ENCODE assay signal across 8 cellular contexts in the genomic region with DNA sequence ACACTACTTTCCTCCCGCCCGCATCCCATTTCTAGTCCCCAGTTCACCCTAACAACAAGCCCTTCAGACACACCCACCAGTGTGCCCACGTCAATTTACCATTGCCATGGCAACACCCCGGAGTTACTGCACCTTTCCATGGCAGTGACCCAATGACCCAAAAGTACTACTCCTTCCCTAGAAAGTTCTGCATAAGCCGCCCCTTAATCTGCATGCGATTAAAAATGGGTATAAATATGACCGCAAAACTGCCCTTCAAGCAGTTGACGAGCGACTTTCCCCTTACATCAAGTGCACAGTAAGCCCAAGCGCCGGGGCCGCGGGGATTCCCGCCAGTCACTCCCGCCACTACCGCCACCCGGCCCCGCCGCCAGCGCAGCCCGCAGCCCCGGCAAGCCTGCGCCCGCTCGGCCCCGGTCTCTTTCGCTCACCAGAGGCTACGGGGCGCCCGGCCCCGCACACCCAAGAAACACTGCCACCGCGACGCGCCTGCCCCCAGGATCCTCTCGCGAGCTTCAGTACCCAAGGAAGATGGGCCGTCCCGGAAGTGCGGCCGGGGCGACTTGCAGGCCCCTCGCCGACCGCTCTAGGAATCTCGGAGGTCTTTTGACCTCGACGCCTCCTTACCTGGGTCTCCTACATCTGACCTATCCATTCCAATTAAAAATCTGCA. TPM values are rescaled to one million over a fixed set of nuclear protein-coding genes. Genes with fewer than 3 reads are reported as not detected.
DNase-seq lines count a peak whose midpoint lies in the region; ATAC-seq and TF ChIP-seq lines count a peak whose summit lies in the region.

No MANE protein-coding gene starts in this region.

- no peaks in the 10 kb centered on the region for H3K36me3 ChIP-seq in CD8-positive, alpha-beta T cell (ENCODE audit: insufficient read depth, low read length)

- H3K27ac Mint-ChIP-seq in CD8-positive, alpha-beta T cell: peak overlapping the region; percentile 75
- H3K27ac Mint-ChIP-seq in dendritic cell treated with granulocyte-macrophage colony-stimulating factor and Interleukin-4, amounts not matched to agents 40 ng/mL and 50 ng/mL, for 4 days: peak overlapping the region; percentile 48

- H3K36me3 Mint-ChIP-seq in CD8-positive, alpha-beta T cell: peaks cover 41% of the 10 kb centered on the region
- peaks cover 10% of the 10 kb centered on the region for H3K36me3 Mint-ChIP-seq in dendritic cell treated with granulocyte-macrophage colony-stimulating factor and Interleukin-4, amounts not matched to agents 40 ng/mL and 50 ng/mL, for 4 days (ENCODE audit: low read depth)

- no peak for TF ChIP-seq CTCF in CD8-positive, alpha-beta T cell (IDR thresholded peaks at IDR 0.05)

- no peaks in the 10 kb centered on the region for H3K27me3 ChIP-seq in CD8-positive, alpha-beta T cell (ENCODE audit: insufficient read depth, low read length)

- H3K9me3 ChIP-seq in CD8-positive, alpha-beta T cell (ENCODE audit: low read length): peaks cover 11% of the 10 kb centered on the region

- CTCF ChIA-PET in CD8-positive, alpha-beta T cell (lab: Charles Lee): no interaction called here

- peaks cover 20% of the 10 kb centered on the region for H3K4me1 Mint-ChIP-seq in CD8-positive, alpha-beta T cell (ENCODE audit: low read depth)
- H3K4me1 Mint-ChIP-seq in dendritic cell treated with granulocyte-macrophage colony-stimulating factor and Interleukin-4, amounts not matched to agents 40 ng/mL and 50 ng/mL, for 4 days (ENCODE audit: low read depth): peaks cover 12% of the 10 kb centered on the region

- H3K27ac ChIP-seq in CD8-positive, alpha-beta T cell (ENCODE audit: low read depth, low read length): peak overlapping the region; percentile 37

- POLR2A ChIA-PET in CD8-positive, alpha-beta T cell (lab: Charles Lee): interaction anchor here (0.6 to 1.5 kb wide), 6 partner anchors 27 to 175 kb away, joined by 3 to 5 read pairs (median 4); a partner anchor contains a TSS

- H3K4me3 ChIP-seq in CD8-positive, alpha-beta T cell (ENCODE audit: low read depth, low read length): peak overlapping the region; percentile 57

- peak overlapping the region; percentile 82 for H3K4me3 Mint-ChIP-seq in CD8-positive, alpha-beta T cell
- H3K4me3 Mint-ChIP-seq in dendritic cell treated with granulocyte-macrophage colony-stimulating factor and Interleukin-4, amounts not matched to agents 40 ng/mL and 50 ng/mL, for 4 days: peak overlapping the region; percentile 81

- ATAC-seq in CD8-positive, alpha-beta T cell: peak; percentile 74
- ATAC-seq in GM21447 (IDR thresholded peaks at IDR 0.05; ENCODE audit: unreplicated experiment) (peak; percentile 83), HG03175 (IDR thresholded peaks at IDR 0.05; ENCODE audit: unreplicated experiment) (no peak)

- H3K9me3 Mint-ChIP-seq in CD8-positive, alpha-beta T cell: peaks cover 42% of the 10 kb centered on the region
- H3K9me3 Mint-ChIP-seq in dendritic cell treated with granulocyte-macrophage colony-stimulating factor and Interleukin-4, amounts not matched to agents 40 ng/mL and 50 ng/mL, for 4 days: peaks cover 89% of the 10 kb centered on the region

- H3K4me1 ChIP-seq in CD8-positive, alpha-beta T cell (ENCODE audit: insufficient read depth, low read length): no peaks in the 10 kb centered on the region

- intact Hi-C loops in CD8-positive, alpha-beta T cell (cut with DNase I, micrococcal nuclease): loop anchor here in 1 of 2 experiments (1.0 to 10.0 kb wide), 5 partner anchors 27 to 347 kb away; a partner anchor contains a TSS
- intact Hi-C loops in dendritic cell treated with granulocyte-macrophage colony-stimulating factor and Interleukin-4, amounts not matched to agents 40 ng/mL and 50 ng/mL, for 4 days (cut with micrococcal nuclease): no loop called here

- peaks cover 24% of the 10 kb centered on the region for H3K27me3 Mint-ChIP-seq in CD8-positive, alpha-beta T cell (ENCODE audit: low read depth)
- H3K27me3 Mint-ChIP-seq in dendritic cell treated with granulocyte-macrophage colony-stimulating factor and Interleukin-4, amounts not matched to agents 40 ng/mL and 50 ng/mL, for 4 days: peaks cover 27% of the 10 kb centered on the region

- DNase-seq in CD8-positive, alpha-beta T cell: peak; percentile 8 to 74 (median 52)
- DNase-seq in NCI-H1436 (lab: John Stamatoyannopoulos, UW) (peak; percentile 62), kidney tubule cell (ENCODE audit: low spot score) (peak; percentile 83)
- peak; percentile 39 for DNase-seq in activated CD4-positive, alpha-beta T cell treated with anti-CD3 and anti-CD28 coated beads for 1 hour
- DNase-seq in stimulated activated CD4-positive, alpha-beta T cell treated with anti-CD3 and anti-CD28 coated beads, Interleukin-1b, Interleukin-23, amount 100 ng/mL, for 4 hours (ENCODE audit: low read depth in 2 of 2): peak; percentile 6 to 53

RNA-seq across cellular contexts. Expression of a gene that starts 27.2 kb away (rescaled TPM):
- 1 to 10 TPM; 5.8 to 6.3 TPM for total RNA-seq in CD8-positive, alpha-beta T cell

RNA-seq across cellular contexts. Expression of a gene that starts 36.7 kb away (rescaled TPM):
- 1 to 10 TPM; 1.7 to 2.8 TPM for total RNA-seq in CD8-positive, alpha-beta T cell

RNA-seq across cellular contexts. Expression of a gene that starts 44.2 kb away (rescaled TPM):
- total RNA-seq in CD8-positive, alpha-beta T cell: under 1 TPM; 0.75 to 0.87 TPM

Comparison
In these comparisons a context has a peak if more than half of its experiments do, and no peak if none do; other contexts are left out.
1. DNase-seq: peak in every context shown above with its lines; median percentile 83 in kidney tubule cell; 62 in NCI-H1436; 52 in CD8-positive, alpha-beta T cell; 39 in activated CD4-positive, alpha-beta T cell treated with anti-CD3 and anti-CD28 coated beads for 1 hour; 30 in stimulated activated CD4-positive, alpha-beta T cell treated with anti-CD3 and anti-CD28 coated beads, Interleukin-1b, Interleukin-23, amount 100 ng/mL, for 4 hours.